9 cellular contexts compared by ENCODE assay signal in the genomic region with DNA sequence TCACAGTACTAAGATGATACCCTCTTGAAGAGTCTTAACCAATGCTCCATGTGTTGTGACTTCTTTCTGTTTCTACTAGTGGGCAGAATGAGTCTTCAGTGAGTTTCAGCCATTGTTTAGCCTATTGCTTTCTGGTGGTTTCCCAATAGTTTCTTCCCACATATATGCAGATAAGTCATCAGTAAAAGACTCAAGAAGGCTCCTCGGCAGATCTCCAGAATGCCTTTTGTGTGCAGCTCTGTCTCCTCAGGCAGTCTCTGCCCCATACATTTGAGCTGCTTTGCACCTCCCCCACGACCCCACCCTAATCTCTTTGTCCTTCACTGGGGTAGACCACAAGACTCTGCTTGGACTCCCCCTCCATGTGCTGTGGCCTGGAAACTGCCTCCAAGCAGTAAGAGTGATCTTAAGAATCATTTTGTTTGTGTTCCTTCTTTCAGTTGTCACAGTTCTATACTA.
A peak's percentile ranks its signal among the peaks of the same experiment; 100 is the strongest.
DNase-seq lines count a peak whose midpoint lies in the region; ATAC-seq and TF ChIP-seq lines count a peak whose summit lies in the region.
"Had no signal": no experiment of that assay in that cellular context is flagged by ENCODE, and none has a peak within 500 bp of the region (broad histone marks: within the 10 kb centered on the region; RNA-seq: fewer than 3 reads in every experiment).

No MANE protein-coding gene starts in this region.

- peaks cover 11% of the 10 kb centered on the region for H3K4me1 Mint-ChIP-seq in stimulated activated memory B cell treated with anti-CD40 and anti-IgM and Interleukin-4, amounts not matched to agents 10 μg/mL and 1 μg/mL and 100 μg/mL, for 72 hours

- no peak for TF ChIP-seq CTCF in fibroblast of mammary gland (conservative IDR thresholded peaks at IDR 0.05; ENCODE audit: control insufficient read depth, insufficient read depth, low read depth, low read length)

- ATAC-seq in stimulated activated memory B cell treated with anti-CD40 and anti-IgM and Interleukin-4, amounts not matched to agents 10 μg/mL and 1 μg/mL and 100 μg/mL, for 72 hours = peak; percentile 65
- ATAC-seq in GM19328 (IDR thresholded peaks at IDR 0.05; ENCODE audit: unreplicated experiment) (no peak), left lobe of liver (no peak)

- no peak overlapping the region for H3K4me3 ChIP-seq in fibroblast of mammary gland (ENCODE audit: control insufficient read depth, low read depth, low read length)

- H3K27me3 Mint-ChIP-seq in stimulated activated memory B cell treated with anti-CD40 and anti-IgM and Interleukin-4, amounts not matched to agents 10 μg/mL and 1 μg/mL and 100 μg/mL, for 72 hours = peaks cover 28% of the 10 kb centered on the region

- DNase-seq in activated T-cell treated with anti-CD3 and anti-CD28 coated beads for 48 hours (ENCODE audit: low read depth) (peak; percentile 54), activated T-cell treated with anti-CD3 and anti-CD28 coated beads for 4 hours (no peak), OCI-M1 (lab: John Stamatoyannopoulos, UW) (peak; percentile 90), fibroblast of mammary gland (ENCODE audit: low read depth) (peak; percentile 99), epidermal melanocyte (ENCODE audit: insufficient read length, low spot score) (no peak), left lobe of liver (ENCODE audit: low spot score) (no peak)
- DNase-seq: NCI-H2171 treated with DMSO at 0.1 percent for 48 hours had no signal

- no peaks in the 10 kb centered on the region for H3K36me3 Mint-ChIP-seq in stimulated activated memory B cell treated with anti-CD40 and anti-IgM and Interleukin-4, amounts not matched to agents 10 μg/mL and 1 μg/mL and 100 μg/mL, for 72 hours

- peaks cover 9% of the 10 kb centered on the region for H3K9me3 Mint-ChIP-seq in stimulated activated memory B cell treated with anti-CD40 and anti-IgM and Interleukin-4, amounts not matched to agents 10 μg/mL and 1 μg/mL and 100 μg/mL, for 72 hours

- no peak overlapping the region for H3K4me3 Mint-ChIP-seq in stimulated activated memory B cell treated with anti-CD40 and anti-IgM and Interleukin-4, amounts not matched to agents 10 μg/mL and 1 μg/mL and 100 μg/mL, for 72 hours

- H3K27ac Mint-ChIP-seq in stimulated activated memory B cell treated with anti-CD40 and anti-IgM and Interleukin-4, amounts not matched to agents 10 μg/mL and 1 μg/mL and 100 μg/mL, for 72 hours = no peak overlapping the region

Comparison
In these comparisons a context has a peak if more than half of its experiments do, and no peak if none do; other contexts are left out.
1. DNase-seq: peak in activated T-cell treated with anti-CD3 and anti-CD28 coated beads for 48 hours (single experiment), OCI-M1 (single experiment) and fibroblast of mammary gland (single experiment); none in activated T-cell treated with anti-CD3 and anti-CD28 coated beads for 4 hours (single experiment), epidermal melanocyte (single experiment) and left lobe of liver (single experiment).